Comparison of ENCODE assay signal across 1 cellular context in genomic region chr16:48383877-48384304, GRCh38.
TF ChIP-seq lines count a peak whose summit lies in the region.

No MANE protein-coding gene starts in this region.

TF ChIP-seq in HCT116, 20 proteins besides CTCF, POLR2A, EP300 and RAD21 (continued from another document):
- TF ChIP-seq REST (IDR thresholded peaks at IDR 0.05; ENCODE audit: low read depth) (no peak), YY1 (IDR thresholded peaks at IDR 0.05; ENCODE audit: extremely low read depth, insufficient replicate concordance, low read depth, low read length) (no peak), POLR2AphosphoS5 (IDR thresholded peaks at IDR 0.05; ENCODE audit: low read depth, low read length) (no peak), CEBPB (IDR thresholded peaks at IDR 0.05; ENCODE audit: low read depth) (no peak), EZH2 (IDR thresholded peaks at IDR 0.05) (no peak), ZNF274 (IDR thresholded peaks at IDR 0.05; ENCODE audit: low read depth, low read length) (no peak)
